In the genomic region with DNA sequence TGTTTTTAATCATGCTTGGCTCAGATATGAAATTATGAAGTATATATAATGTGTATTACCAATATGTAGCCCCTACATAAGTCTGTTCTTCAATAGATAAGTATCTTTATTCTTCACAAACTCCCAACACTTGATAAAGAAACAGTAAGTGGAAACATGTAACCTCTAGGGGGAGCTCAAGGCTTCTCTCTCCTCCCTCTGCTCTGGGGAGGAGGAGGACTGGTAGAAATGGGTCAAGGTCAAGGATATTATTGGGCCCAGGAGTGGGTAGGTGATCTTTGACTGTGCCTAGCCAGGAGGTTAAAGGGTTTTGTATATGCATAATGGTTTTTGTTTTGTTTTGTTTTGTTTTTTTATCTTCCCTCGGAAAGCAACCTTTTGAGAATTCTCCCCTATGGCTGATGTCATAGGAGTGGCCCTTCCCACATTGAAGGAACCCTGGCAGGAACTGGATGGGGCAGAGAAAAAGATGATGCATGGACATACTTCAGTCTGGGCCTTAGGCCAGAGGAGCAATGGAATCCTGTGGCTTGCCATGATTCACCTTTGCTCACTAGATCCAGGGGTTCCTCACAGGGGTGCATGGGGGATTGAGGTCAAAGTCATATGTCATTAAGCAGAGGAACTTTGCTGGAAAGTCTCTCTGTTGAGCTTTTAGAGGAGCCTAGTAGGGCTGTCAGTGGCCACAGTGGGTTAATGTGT, we compare ENCODE assay signal across 8 cellular contexts.
DNase-seq lines count a peak whose midpoint lies in the region; ATAC-seq and TF ChIP-seq lines count a peak whose summit lies in the region.

No MANE protein-coding gene starts in this region.

- ATAC-seq in HG03439 (IDR thresholded peaks at IDR 0.05; ENCODE audit: unreplicated experiment) = no peak
- ATAC-seq in GM21447 (IDR thresholded peaks at IDR 0.05; ENCODE audit: unreplicated experiment) = no peak

- TF ChIP-seq CTCF in fibroblast of pulmonary artery (IDR thresholded peaks at IDR 0.05; ENCODE audit: low read length, missing control alignments) = peak; percentile 51

- DNase-seq in A172 (ENCODE audit: low spot score) (peak; percentile 56), EH (ENCODE audit: low read depth) (peak; percentile 39), MV-4-11 (lab: John Stamatoyannopoulos, UW) (peak; percentile 46), T1000 (lab: John Stamatoyannopoulos, UW) (peak; percentile 23), fibroblast of pulmonary artery (ENCODE audit: low read depth) (peak; percentile 44), retina (peak; percentile 28)

- H3K4me3 ChIP-seq in fibroblast of pulmonary artery (replicated peaks; ENCODE audit: low read depth, low read length) = no peak overlapping the region
